In the genomic region with DNA sequence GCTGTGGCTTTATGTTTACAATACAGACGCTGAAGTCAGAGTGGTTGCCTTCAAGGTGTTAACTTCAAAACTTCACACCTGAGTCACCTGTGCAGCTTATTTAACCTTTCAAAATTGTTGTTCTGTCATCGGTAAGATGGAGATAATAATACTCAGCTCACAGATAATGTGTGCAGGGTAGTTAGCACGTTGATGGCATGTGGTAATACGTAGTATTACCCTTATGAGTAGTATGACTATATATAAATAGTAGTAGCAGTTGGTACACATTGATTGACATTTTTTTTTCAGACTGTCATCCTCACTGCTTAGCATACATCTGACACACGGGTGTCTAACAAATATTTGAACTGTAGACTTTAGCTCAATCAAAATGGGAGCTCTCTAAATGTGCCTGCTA, we compare ENCODE assay signal across 1 cellular context.
TF ChIP-seq lines count a peak whose summit lies in the region.

No MANE protein-coding gene starts in this region.

TF ChIP-seq in WTC11, 78 proteins besides CTCF, POLR2A, EP300 and RAD21 (continued from another document):
- TF ChIP-seq, protein P1, sequence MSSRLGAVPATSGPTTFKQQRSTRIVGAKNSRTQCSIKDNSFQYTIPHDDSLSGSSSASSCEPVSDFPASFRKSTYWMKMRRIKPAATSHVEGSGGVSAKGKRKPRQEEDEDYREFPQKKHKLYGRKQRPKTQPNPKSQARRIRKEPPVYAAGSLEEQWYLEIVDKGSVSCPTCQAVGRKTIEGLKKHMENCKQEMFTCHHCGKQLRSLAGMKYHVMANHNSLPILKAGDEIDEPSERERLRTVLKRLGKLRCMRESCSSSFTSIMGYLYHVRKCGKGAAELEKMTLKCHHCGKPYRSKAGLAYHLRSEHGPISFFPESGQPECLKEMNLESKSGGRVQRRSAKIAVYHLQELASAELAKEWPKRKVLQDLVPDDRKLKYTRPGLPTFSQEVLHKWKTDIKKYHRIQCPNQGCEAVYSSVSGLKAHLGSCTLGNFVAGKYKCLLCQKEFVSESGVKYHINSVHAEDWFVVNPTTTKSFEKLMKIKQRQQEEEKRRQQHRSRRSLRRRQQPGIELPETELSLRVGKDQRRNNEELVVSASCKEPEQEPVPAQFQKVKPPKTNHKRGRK (CRISPR knock-in tag; IDR thresholded peaks at IDR 0.05; ENCODE audit: borderline replicate concordance), result no peak
- TF ChIP-seq, protein P2, sequence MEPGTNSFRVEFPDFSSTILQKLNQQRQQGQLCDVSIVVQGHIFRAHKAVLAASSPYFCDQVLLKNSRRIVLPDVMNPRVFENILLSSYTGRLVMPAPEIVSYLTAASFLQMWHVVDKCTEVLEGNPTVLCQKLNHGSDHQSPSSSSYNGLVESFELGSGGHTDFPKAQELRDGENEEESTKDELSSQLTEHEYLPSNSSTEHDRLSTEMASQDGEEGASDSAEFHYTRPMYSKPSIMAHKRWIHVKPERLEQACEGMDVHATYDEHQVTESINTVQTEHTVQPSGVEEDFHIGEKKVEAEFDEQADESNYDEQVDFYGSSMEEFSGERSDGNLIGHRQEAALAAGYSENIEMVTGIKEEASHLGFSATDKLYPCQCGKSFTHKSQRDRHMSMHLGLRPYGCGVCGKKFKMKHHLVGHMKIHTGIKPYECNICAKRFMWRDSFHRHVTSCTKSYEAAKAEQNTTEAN (CRISPR knock-in tag; IDR thresholded peaks at IDR 0.05), result no peak
- TF ChIP-seq OVOL2 (CRISPR knock-in tag; IDR thresholded peaks at IDR 0.05; ENCODE audit: borderline replicate concordance) (no peak), FOXJ3 (CRISPR knock-in tag; IDR thresholded peaks at IDR 0.05; ENCODE audit: borderline replicate concordance) (no peak), MXD4 (CRISPR knock-in tag; IDR thresholded peaks at IDR 0.05; ENCODE audit: borderline replicate concordance) (no peak), PRRX2 (CRISPR knock-in tag; IDR thresholded peaks at IDR 0.05) (no peak), TP53 (CRISPR knock-in tag; IDR thresholded peaks at IDR 0.05) (no peak), GABPB1 (CRISPR knock-in tag; IDR thresholded peaks at IDR 0.05) (no peak), GTF2I (CRISPR knock-in tag; conservative IDR thresholded peaks at IDR 0.05) (no peak), ZNF317 (CRISPR knock-in tag; IDR thresholded peaks at IDR 0.05; ENCODE audit: borderline replicate concordance, low read depth) (no peak), ZNF138 (CRISPR knock-in tag; conservative IDR thresholded peaks at IDR 0.05) (no peak), SP1 (CRISPR knock-in tag; conservative IDR thresholded peaks at IDR 0.05) (no peak), ESRRA (CRISPR knock-in tag; IDR thresholded peaks at IDR 0.05; ENCODE audit: borderline replicate concordance) (no peak), EMX1 (CRISPR knock-in tag; IDR thresholded peaks at IDR 0.05) (no peak)
- TF ChIP-seq, protein P3, sequence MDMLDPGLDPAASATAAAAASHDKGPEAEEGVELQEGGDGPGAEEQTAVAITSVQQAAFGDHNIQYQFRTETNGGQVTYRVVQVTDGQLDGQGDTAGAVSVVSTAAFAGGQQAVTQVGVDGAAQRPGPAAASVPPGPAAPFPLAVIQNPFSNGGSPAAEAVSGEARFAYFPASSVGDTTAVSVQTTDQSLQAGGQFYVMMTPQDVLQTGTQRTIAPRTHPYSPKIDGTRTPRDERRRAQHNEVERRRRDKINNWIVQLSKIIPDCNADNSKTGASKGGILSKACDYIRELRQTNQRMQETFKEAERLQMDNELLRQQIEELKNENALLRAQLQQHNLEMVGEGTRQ (CRISPR knock-in tag; IDR thresholded peaks at IDR 0.05), result no peak
- TF ChIP-seq, protein P4, sequence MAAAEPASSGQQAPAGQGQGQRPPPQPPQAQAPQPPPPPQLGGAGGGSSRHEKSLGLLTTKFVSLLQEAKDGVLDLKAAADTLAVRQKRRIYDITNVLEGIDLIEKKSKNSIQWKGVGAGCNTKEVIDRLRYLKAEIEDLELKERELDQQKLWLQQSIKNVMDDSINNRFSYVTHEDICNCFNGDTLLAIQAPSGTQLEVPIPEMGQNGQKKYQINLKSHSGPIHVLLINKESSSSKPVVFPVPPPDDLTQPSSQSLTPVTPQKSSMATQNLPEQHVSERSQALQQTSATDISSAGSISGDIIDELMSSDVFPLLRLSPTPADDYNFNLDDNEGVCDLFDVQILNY (CRISPR knock-in tag; IDR thresholded peaks at IDR 0.05), result no peak
- TF ChIP-seq, protein P5, sequence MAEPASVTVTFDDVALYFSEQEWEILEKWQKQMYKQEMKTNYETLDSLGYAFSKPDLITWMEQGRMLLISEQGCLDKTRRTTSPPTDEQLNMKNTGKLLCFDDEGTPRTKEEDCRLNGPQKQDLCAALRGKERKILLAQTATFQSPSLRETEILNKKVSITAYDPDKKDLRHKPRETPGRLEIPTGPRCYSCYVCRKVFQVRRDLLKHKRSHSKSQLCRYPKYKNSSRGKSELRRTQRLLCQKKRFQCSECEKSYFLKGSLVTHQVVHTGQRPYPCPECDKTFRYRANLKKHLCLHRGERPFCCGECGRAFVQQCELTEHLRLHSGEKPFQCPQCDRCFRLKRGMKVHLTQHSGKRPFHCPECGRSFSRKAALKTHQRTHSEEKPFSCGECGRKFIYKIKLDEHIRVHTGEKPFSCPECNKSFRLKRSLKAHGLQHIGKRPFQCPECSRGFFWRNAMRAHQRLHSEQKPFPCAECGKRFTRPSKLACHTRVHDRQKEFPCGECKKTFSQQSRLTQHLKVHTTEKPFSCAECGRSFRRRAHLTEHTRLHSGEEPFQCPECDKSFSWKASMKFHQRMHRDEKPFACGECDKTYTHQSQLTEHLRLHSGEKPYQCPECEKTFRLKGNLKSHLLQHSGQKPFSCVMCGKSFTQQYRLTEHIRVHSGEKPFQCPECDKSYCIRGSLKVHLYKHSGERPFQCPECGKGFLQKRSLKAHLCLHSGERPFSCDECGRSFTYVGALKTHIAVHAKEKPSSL (CRISPR knock-in tag; conservative IDR thresholded peaks at IDR 0.05), result no peak
- TF ChIP-seq, protein P6, sequence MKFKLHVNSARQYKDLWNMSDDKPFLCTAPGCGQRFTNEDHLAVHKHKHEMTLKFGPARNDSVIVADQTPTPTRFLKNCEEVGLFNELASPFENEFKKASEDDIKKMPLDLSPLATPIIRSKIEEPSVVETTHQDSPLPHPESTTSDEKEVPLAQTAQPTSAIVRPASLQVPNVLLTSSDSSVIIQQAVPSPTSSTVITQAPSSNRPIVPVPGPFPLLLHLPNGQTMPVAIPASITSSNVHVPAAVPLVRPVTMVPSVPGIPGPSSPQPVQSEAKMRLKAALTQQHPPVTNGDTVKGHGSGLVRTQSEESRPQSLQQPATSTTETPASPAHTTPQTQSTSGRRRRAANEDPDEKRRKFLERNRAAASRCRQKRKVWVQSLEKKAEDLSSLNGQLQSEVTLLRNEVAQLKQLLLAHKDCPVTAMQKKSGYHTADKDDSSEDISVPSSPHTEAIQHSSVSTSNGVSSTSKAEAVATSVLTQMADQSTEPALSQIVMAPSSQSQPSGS (CRISPR knock-in tag; IDR thresholded peaks at IDR 0.05; ENCODE audit: borderline replicate concordance, low read depth), result no peak
- TF ChIP-seq, protein P7, sequence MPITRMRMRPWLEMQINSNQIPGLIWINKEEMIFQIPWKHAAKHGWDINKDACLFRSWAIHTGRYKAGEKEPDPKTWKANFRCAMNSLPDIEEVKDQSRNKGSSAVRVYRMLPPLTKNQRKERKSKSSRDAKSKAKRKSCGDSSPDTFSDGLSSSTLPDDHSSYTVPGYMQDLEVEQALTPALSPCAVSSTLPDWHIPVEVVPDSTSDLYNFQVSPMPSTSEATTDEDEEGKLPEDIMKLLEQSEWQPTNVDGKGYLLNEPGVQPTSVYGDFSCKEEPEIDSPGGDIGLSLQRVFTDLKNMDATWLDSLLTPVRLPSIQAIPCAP (CRISPR knock-in tag; IDR thresholded peaks at IDR 0.05), result no peak
TF ChIP-seq in WTC11: peak in this region for 0.
